ENCODE assay signal across 1 cellular context in genomic region chr7:82335927-82336326, GRCh38.
TF ChIP-seq lines count a peak whose summit lies in the region.

No MANE protein-coding gene starts in this region.

TF ChIP-seq in GM12878, 131 proteins besides CTCF, POLR2A, EP300 and RAD21 (continued from another document):
- TF ChIP-seq, protein P1, sequence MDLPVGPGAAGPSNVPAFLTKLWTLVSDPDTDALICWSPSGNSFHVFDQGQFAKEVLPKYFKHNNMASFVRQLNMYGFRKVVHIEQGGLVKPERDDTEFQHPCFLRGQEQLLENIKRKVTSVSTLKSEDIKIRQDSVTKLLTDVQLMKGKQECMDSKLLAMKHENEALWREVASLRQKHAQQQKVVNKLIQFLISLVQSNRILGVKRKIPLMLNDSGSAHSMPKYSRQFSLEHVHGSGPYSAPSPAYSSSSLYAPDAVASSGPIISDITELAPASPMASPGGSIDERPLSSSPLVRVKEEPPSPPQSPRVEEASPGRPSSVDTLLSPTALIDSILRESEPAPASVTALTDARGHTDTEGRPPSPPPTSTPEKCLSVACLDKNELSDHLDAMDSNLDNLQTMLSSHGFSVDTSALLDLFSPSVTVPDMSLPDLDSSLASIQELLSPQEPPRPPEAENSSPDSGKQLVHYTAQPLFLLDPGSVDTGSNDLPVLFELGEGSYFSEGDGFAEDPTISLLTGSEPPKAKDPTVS (IDR thresholded peaks at IDR 0.05; ENCODE audit: low read depth, low read length): no peak
- TF ChIP-seq IKZF2 (IDR thresholded peaks at IDR 0.05) (peak in 1 of 2 experiments; percentile 42; a peak in 2 of 4 replicates), IRF5 (IDR thresholded peaks at IDR 0.05; ENCODE audit: borderline replicate concordance) (no peak), ZNF274 (IDR thresholded peaks at IDR 0.05; ENCODE audit: insufficient read depth, insufficient read length) (no peak), SPI1 (IDR thresholded peaks at IDR 0.05; ENCODE audit: borderline replicate concordance, insufficient read depth, low read depth, low read length) (no peak), RBBP5 (conservative IDR thresholded peaks at IDR 0.05) (no peak), NBN (IDR thresholded peaks at IDR 0.05) (peak; percentile 33; the same call in 1 of the 2 replicates), RB1 (IDR thresholded peaks at IDR 0.05; ENCODE audit: borderline replicate concordance) (no peak), CEBPB (IDR thresholded peaks at IDR 0.05; ENCODE audit: borderline replicate concordance in 1 of 2, low read depth in 2 of 2, low read length in 2 of 2) (no peak), BHLHE40 (IDR thresholded peaks at IDR 0.05; ENCODE audit: borderline replicate concordance in 1 of 2, low read depth in 2 of 2, low read length in 1 of 2) (peak in 1 of 2 experiments; percentile 80; a peak in 2 of 4 replicates), ATF7 (IDR thresholded peaks at IDR 0.05; ENCODE audit: low read depth) (no peak), BACH1 (IDR thresholded peaks at IDR 0.05; ENCODE audit: borderline replicate concordance) (no peak), MYC (IDR thresholded peaks at IDR 0.05; ENCODE audit: insufficient read depth, insufficient read length, insufficient replicate concordance, low read length, severe bottlenecking) (no peak), ASH2L (IDR thresholded peaks at IDR 0.05; ENCODE audit: borderline replicate concordance, low read depth) (no peak), IKZF1 (conservative IDR thresholded peaks at IDR 0.05) (0 out of 2 replicates have a peak, but pooled peaks have one; percentile 35), BCL3 (IDR thresholded peaks at IDR 0.05; ENCODE audit: borderline replicate concordance, insufficient read depth, low read depth, low read length, poor library complexity, severe bottlenecking) (no peak), CEBPZ (IDR thresholded peaks at IDR 0.05; ENCODE audit: low read depth, low read length) (no peak), ZBTB40 (IDR thresholded peaks at IDR 0.05; ENCODE audit: borderline replicate concordance) (no peak), RELB (IDR thresholded peaks at IDR 0.05; ENCODE audit: low read depth) (0 out of 2 replicates have a peak, but pooled peaks have one; percentile 9), SP1 (IDR thresholded peaks at IDR 0.05; ENCODE audit: low read depth, low read length) (no peak)
